ENCODE assay signal across 11 cellular contexts in the genomic region with DNA sequence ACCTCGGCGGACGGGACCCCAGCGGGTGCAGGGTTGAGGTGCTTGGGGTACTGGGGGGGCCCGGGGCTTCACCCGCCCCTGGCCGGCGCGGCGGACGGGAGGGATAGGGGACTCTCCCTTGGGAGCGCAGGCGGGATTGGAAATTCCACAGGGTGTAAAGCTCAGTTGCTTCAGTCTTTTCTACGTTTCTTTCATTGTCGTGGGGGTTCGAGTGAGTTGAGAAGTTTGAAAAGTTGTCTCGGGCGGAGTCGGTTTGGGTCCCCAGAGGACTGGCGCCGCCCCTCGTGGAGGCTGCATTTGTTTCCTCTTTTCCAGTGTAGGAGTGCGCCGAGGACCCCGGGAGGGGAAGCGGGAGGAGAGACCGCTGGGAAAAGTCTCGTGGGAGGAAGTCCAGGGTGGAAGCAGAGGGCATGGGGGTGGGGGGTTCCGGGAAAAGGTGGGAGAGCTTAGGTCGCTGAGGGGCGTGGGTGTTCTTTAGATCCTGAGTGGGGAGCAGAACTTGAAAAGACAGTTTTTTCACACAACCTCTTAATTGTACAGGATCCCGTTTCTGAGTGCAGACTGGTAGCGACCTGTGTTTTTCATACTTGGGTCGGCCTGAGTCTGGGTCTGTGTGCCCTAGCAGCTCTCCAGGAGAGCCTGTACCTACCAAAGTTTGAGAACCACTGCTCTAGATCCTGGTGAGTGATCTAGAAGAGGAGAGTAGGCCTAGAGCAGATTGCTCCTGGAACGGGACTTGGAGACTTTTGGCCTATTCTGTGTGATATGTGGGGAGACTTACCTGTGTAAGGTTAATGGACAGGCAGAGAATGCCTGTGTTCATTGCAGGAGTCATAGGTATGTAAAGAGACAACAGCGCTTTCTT. TPM values are rescaled to one million over a fixed set of nuclear protein-coding genes. Genes with fewer than 3 reads are reported as not detected.
A peak's percentile ranks its signal among the peaks of the same experiment; 100 is the strongest.
DNase-seq lines count a peak whose midpoint lies in the region; ATAC-seq and TF ChIP-seq lines count a peak whose summit lies in the region.
"Had no signal": no experiment of that assay in that cellular context is flagged by ENCODE, and none has a peak within 500 bp of the region (broad histone marks: within the 10 kb centered on the region; RNA-seq: fewer than 3 reads in every experiment).

No MANE protein-coding gene starts in this region.

- no peaks in the 10 kb centered on the region for H4K20me1 ChIP-seq in fibroblast of lung (ENCODE audit: control insufficient read depth, extremely low read depth, insufficient read depth, low read length)

- no peaks in the 10 kb centered on the region for H3K27me3 Mint-ChIP-seq in T-helper 17 cell
- peaks cover 15% of the 10 kb centered on the region for H3K27me3 Mint-ChIP-seq in T-helper 2 cell treated with Interferon-gamma antibody and Interleukin-4, amounts not matched to agents 5 μg/mL and 100 μg/mL, for 36 hours (ENCODE audit: low read depth)

- no peaks in the 10 kb centered on the region for H3K79me2 ChIP-seq in fibroblast of lung (ENCODE audit: control insufficient read depth, insufficient read depth, low read length)

- TF ChIP-seq CTCF in AG10803 (conservative IDR thresholded peaks at IDR 0.05; ENCODE audit: low read length) (no peak), fibroblast of lung (conservative IDR thresholded peaks at IDR 0.05 in 1 of 2, IDR thresholded peaks at IDR 0.05 in 1 of 2; ENCODE audit: low read depth in 1 of 2, low read length in 2 of 2) (no peak), uterus (IDR thresholded peaks at IDR 0.05) (no peak)

- DNase-seq in AG10803 (ENCODE audit: low read depth), result no peak
- peak; percentile 32 for DNase-seq in NCI-H748 treated with DMSO at 0.1 percent for 48 hours (lab: John Stamatoyannopoulos, UW)
- DNase-seq in fibroblast of lung (ENCODE audit: low read depth in 2 of 2), result no peak
- no peak for DNase-seq in activated gamma-delta T cell (lab: John Stamatoyannopoulos, UW)
- DNase-seq in T-helper 17 cell, result no peak
- DNase-seq in uterus, result no peak
- DNase-seq in T-helper 2 cell treated with Interferon-gamma antibody and Interleukin-4, amounts not matched to agents 5 μg/mL and 100 μg/mL, for 36 hours (ENCODE audit: low spot score), result no peak

- H3K27ac ChIP-seq in fibroblast of lung (ENCODE audit: insufficient read depth, low read length) (no peak overlapping the region), muscle layer of duodenum (ENCODE audit: low read length) (peak overlapping the region; percentile 81), uterus (no peak overlapping the region)

- H3K4me2 ChIP-seq in fibroblast of lung (ENCODE audit: extremely low read depth, insufficient read depth, low read length), result peak overlapping the region; percentile 71

- H3K27me3 ChIP-seq in fibroblast of lung (ENCODE audit: control insufficient read depth, insufficient read depth, low read length), result peaks cover 4% of the 10 kb centered on the region
- peaks cover 7% of the 10 kb centered on the region for H3K27me3 ChIP-seq in muscle layer of duodenum (ENCODE audit: low read depth, low read length)
- H3K27me3 ChIP-seq in uterus, result peaks cover 0 to 7% of the 10 kb centered on the region in 2 donors

- H3K36me3 Mint-ChIP-seq in T-helper 17 cell (ENCODE audit: low read depth), result no peaks in the 10 kb centered on the region
- no peaks in the 10 kb centered on the region for H3K36me3 Mint-ChIP-seq in T-helper 2 cell treated with Interferon-gamma antibody and Interleukin-4, amounts not matched to agents 5 μg/mL and 100 μg/mL, for 36 hours (ENCODE audit: low read depth)

- no peak for TF ChIP-seq POLR2A in uterus (IDR thresholded peaks at IDR 0.05)

- H3K9ac ChIP-seq in fibroblast of lung (ENCODE audit: insufficient read depth, low read length), result no peak overlapping the region

- no peak for ATAC-seq in T-helper 17 cell

- intact Hi-C loops in uterus (cut with DNase I; ENCODE audit: low total_unique reads), result no loop called here

- H3K4me1 ChIP-seq in fibroblast of lung (ENCODE audit: control insufficient read depth, extremely low read depth, insufficient read depth, low read length) (no peaks in the 10 kb centered on the region), muscle layer of duodenum (ENCODE audit: control insufficient read depth in 1 of 2, insufficient read depth in 2 of 2, low read length in 2 of 2) (no peaks in the 10 kb centered on the region), uterus (no peaks in the 10 kb centered on the region)

- no peak overlapping the region for H2AFZ ChIP-seq in fibroblast of lung (ENCODE audit: low read length)

- H3K36me3 ChIP-seq in fibroblast of lung (ENCODE audit: control insufficient read depth, insufficient read depth, low read length), result no peaks in the 10 kb centered on the region
- H3K36me3 ChIP-seq in muscle layer of duodenum (ENCODE audit: control insufficient read depth in 1 of 2, insufficient read depth in 2 of 2, low read length in 2 of 2), result no peaks in the 10 kb centered on the region
- H3K36me3 ChIP-seq in uterus, result no peaks in the 10 kb centered on the region
- H3K36me3 ChIP-seq: HAP-1 had no signal

- no peaks in the 10 kb centered on the region for H3K4me1 Mint-ChIP-seq in T-helper 17 cell
- H3K4me1 Mint-ChIP-seq in T-helper 2 cell treated with Interferon-gamma antibody and Interleukin-4, amounts not matched to agents 5 μg/mL and 100 μg/mL, for 36 hours (ENCODE audit: low read depth), result no peaks in the 10 kb centered on the region

- H3K4me3 ChIP-seq in AG10803 (ENCODE audit: low read length) (peak overlapping the region; percentile 58), fibroblast of lung (replicated peaks in 1 of 4; ENCODE audit: control extremely low read depth in 1 of 4, insufficient read depth in 1 of 4, low read depth in 3 of 4, low read length in 4 of 4) (peak overlapping the region; percentile 28 to 75 (median 42)), muscle layer of duodenum (ENCODE audit: low read depth in 1 of 2, low read length in 2 of 2) (peak overlapping the region; percentile 58 to 64), uterus (no peak overlapping the region)
- H3K4me3 ChIP-seq: HAP-1 had no signal

- no peak overlapping the region for H3K4me3 Mint-ChIP-seq in T-helper 17 cell
- H3K4me3 Mint-ChIP-seq in T-helper 2 cell treated with Interferon-gamma antibody and Interleukin-4, amounts not matched to agents 5 μg/mL and 100 μg/mL, for 36 hours, result no peak overlapping the region

- H3K9me3 Mint-ChIP-seq in T-helper 2 cell treated with Interferon-gamma antibody and Interleukin-4, amounts not matched to agents 5 μg/mL and 100 μg/mL, for 36 hours, result peaks cover 4% of the 10 kb centered on the region

- H3K9me3 ChIP-seq in fibroblast of lung (ENCODE audit: control insufficient read depth, insufficient read depth, low read depth, low read length), result no peaks in the 10 kb centered on the region
- no peaks in the 10 kb centered on the region for H3K9me3 ChIP-seq in muscle layer of duodenum (ENCODE audit: control insufficient read depth in 1 of 2, low read length in 2 of 2)
- no peaks in the 10 kb centered on the region for H3K9me3 ChIP-seq in T-helper 17 cell (ENCODE audit: control insufficient read depth, low read length, poor library complexity, severe bottlenecking)
- no peaks in the 10 kb centered on the region for H3K9me3 ChIP-seq in uterus
- H3K9me3 ChIP-seq: HAP-1 had no signal

- H3K27ac Mint-ChIP-seq in T-helper 17 cell, result no peak overlapping the region
- H3K27ac Mint-ChIP-seq in T-helper 2 cell treated with Interferon-gamma antibody and Interleukin-4, amounts not matched to agents 5 μg/mL and 100 μg/mL, for 36 hours, result no peak overlapping the region

RNA-seq across cellular contexts. Expression of a gene that starts 0.5 kb away (rescaled TPM):
- under 0.01 TPM in 2 replicates for total RNA-seq in fibroblast of lung
- polyA plus RNA-seq in fibroblast of lung, result not detected in 2 replicates
- polyA plus RNA-seq in fibroblast of lung (2012), result not detected in 2 replicates
- polyA minus RNA-seq in fibroblast of lung (ENCODE audit: low replicate concordance), result not detected in 2 replicates
- not detected for total RNA-seq in T-helper 17 cell
- 1 to 10 TPM in 1 of 4 donors, under 1 TPM in 2, not detected in 1; 0.27 to 3.6 (median 0.29) TPM for total RNA-seq in uterus
- total RNA-seq: Daoy, myocyte had no signal

Comparison
In these comparisons a context has a peak if more than half of its experiments do, and no peak if none do; other contexts are left out.
1. H3K4me3 ChIP-seq: peak in AG10803 (single experiment), fibroblast of lung (4 of 4) and muscle layer of duodenum (2 of 2); none in uterus (0 of 2).